In the genomic region with DNA sequence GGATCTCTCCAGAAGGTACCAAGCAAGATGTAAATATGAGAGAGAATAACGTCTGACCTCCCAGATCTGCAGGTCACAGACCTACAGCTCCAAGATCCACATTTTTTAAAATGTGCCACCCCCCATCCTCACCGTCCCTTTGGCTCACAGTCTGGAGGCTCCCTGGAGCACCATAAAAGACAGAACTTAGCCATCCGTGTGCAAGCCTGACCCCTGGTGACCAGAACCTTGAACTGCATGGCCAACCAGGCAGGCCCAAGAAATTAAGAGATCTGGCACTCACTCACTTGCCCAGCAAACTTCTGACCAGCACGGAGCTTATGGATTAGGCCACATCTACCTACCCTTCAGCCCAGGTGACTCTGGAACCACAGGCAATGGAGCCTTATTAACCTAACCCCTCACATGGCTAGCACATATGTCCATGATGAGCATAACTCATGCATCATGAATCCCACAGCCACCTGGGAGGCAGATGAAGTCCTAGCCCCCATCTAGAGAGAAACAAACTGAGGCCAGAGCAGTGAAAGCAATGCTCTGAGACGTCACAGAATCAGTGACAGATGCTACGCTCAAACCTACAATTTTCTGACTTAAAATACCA, we compare ENCODE assay signal across 9 cellular contexts.
DNase-seq lines count a peak whose midpoint lies in the region; ATAC-seq and TF ChIP-seq lines count a peak whose summit lies in the region.
"Had no signal": no experiment of that assay in that cellular context is flagged by ENCODE, and none has a peak within 500 bp of the region (broad histone marks: within the 10 kb centered on the region; RNA-seq: fewer than 3 reads in every experiment).

No MANE protein-coding gene starts in this region.

- TF ChIP-seq POLR2A in thyroid gland (IDR thresholded peaks at IDR 0.05) = no peak

- no peak overlapping the region for H2AFZ ChIP-seq in OCI-LY3 (ENCODE audit: low read depth, low read length)

- H3K27ac ChIP-seq in OCI-LY3 (ENCODE audit: low read length) (peak overlapping the region; percentile 93), thyroid gland (no peak overlapping the region)

- peaks cover 36% of the 10 kb centered on the region for H3K27me3 Mint-ChIP-seq in activated T-cell treated with anti-CD3 and anti-CD28 coated beads, Interleukin-2, amount 50 U/mL, for 24 hours
- H3K27me3 Mint-ChIP-seq in nephron progenitor cell (ENCODE audit: low read depth, poor library complexity) = peaks cover 21% of the 10 kb centered on the region

- no peak overlapping the region for H3K4me3 Mint-ChIP-seq in activated T-cell treated with anti-CD3 and anti-CD28 coated beads, Interleukin-2, amount 50 U/mL, for 24 hours
- no peak overlapping the region for H3K4me3 Mint-ChIP-seq in nephron progenitor cell

- no peaks in the 10 kb centered on the region for H3K36me3 ChIP-seq in OCI-LY3 (replicated peaks; ENCODE audit: low read depth, low read length)
- H3K36me3 ChIP-seq in thyroid gland = no peaks in the 10 kb centered on the region

- H3K4me2 ChIP-seq in OCI-LY3 (ENCODE audit: low read length) = peak overlapping the region; percentile 72

- H3K9me3 ChIP-seq in OCI-LY3 (ENCODE audit: insufficient read depth, low read length) (no peaks in the 10 kb centered on the region), thyroid gland (no peaks in the 10 kb centered on the region)

- no peaks in the 10 kb centered on the region for H4K20me1 ChIP-seq in OCI-LY3 (ENCODE audit: insufficient read depth, low read length)

- H3K27ac Mint-ChIP-seq in activated T-cell treated with anti-CD3 and anti-CD28 coated beads, Interleukin-2, amount 50 U/mL, for 24 hours = no peak overlapping the region
- H3K27ac Mint-ChIP-seq in nephron progenitor cell = no peak overlapping the region

- intact Hi-C loops in thyroid gland (cut with DNase I) = loop anchor here (5.0 kb wide), 1 partner anchor 1011 kb away; no protein-coding TSS in a partner anchor

- H3K4me1 ChIP-seq in OCI-LY3 (ENCODE audit: low read length) = peaks cover 87% of the 10 kb centered on the region
- H3K4me1 ChIP-seq in thyroid gland = no peaks in the 10 kb centered on the region

- H3K79me2 ChIP-seq in OCI-LY3 (ENCODE audit: low read length) = no peaks in the 10 kb centered on the region

- peak; percentile 81 for DNase-seq in AG20443 (ENCODE audit: low spot score)
- peak; percentile 73 for DNase-seq in H4 (ENCODE audit: low spot score)
- DNase-seq in activated T-cell treated with anti-CD3 and anti-CD28 coated beads, Interleukin-2, amount 50 U/mL, for 24 hours = peak; percentile 86
- peak; percentile 55 for DNase-seq in fibroblast of gingiva (ENCODE audit: low read depth)
- peak; percentile 85 for DNase-seq in nephron progenitor cell
- peak; percentile 61 to 66 for DNase-seq in thyroid gland

- TF ChIP-seq CTCF in OCI-LY3 (IDR thresholded peaks at IDR 0.05; ENCODE audit: low read depth, low read length) (peak; percentile 98), nephron progenitor cell (IDR thresholded peaks at IDR 0.05) (peak; percentile 98), thyroid gland (IDR thresholded peaks at IDR 0.05) (peak; percentile 84 to 94 (median 91))

- H3K36me3 Mint-ChIP-seq in activated T-cell treated with anti-CD3 and anti-CD28 coated beads, Interleukin-2, amount 50 U/mL, for 24 hours (ENCODE audit: low read depth) = no peaks in the 10 kb centered on the region
- H3K36me3 Mint-ChIP-seq in nephron progenitor cell (ENCODE audit: low read depth) = no peaks in the 10 kb centered on the region

- H3K9me3 Mint-ChIP-seq in activated T-cell treated with anti-CD3 and anti-CD28 coated beads, Interleukin-2, amount 50 U/mL, for 24 hours = no peaks in the 10 kb centered on the region
- H3K9me3 Mint-ChIP-seq in nephron progenitor cell = no peaks in the 10 kb centered on the region
- H3K9me3 Mint-ChIP-seq: stimulated activated naive CD8-positive, alpha-beta T cell treated with anti-CD3 and anti-CD28 coated beads, Interleukin-15, Interleukin-2, amounts not matched to agents 100 ng/mL and 50 ng/mL, for 24 hours had no signal

- peaks cover 66% of the 10 kb centered on the region for H3K4me1 Mint-ChIP-seq in activated T-cell treated with anti-CD3 and anti-CD28 coated beads, Interleukin-2, amount 50 U/mL, for 24 hours (ENCODE audit: low read depth)
- peaks cover 13% of the 10 kb centered on the region for H3K4me1 Mint-ChIP-seq in nephron progenitor cell

- ATAC-seq in HG02588 (IDR thresholded peaks at IDR 0.05; ENCODE audit: unreplicated experiment) = no peak

- H3K9ac ChIP-seq in OCI-LY3 (ENCODE audit: low read length) = peak overlapping the region; percentile 70

- peak overlapping the region; percentile 43; the same call in 1 of the 2 replicates for H3K4me3 ChIP-seq in OCI-LY3 (ENCODE audit: low read length)
- H3K4me3 ChIP-seq in thyroid gland (replicated peaks in 1 of 3) = no peak overlapping the region

- 25 to 28% methylated on average over 6 of the region's 6 CpGs for WGBS in thyroid gland, 2 donors

- H3K27me3 ChIP-seq in OCI-LY3 (ENCODE audit: low read depth, low read length) = peaks cover 12% of the 10 kb centered on the region; the same call in 1 of the 2 replicates
- H3K27me3 ChIP-seq in thyroid gland = no peaks in the 10 kb centered on the region
